Comparison of ENCODE assay signal across 13 cellular contexts in the genomic region with DNA sequence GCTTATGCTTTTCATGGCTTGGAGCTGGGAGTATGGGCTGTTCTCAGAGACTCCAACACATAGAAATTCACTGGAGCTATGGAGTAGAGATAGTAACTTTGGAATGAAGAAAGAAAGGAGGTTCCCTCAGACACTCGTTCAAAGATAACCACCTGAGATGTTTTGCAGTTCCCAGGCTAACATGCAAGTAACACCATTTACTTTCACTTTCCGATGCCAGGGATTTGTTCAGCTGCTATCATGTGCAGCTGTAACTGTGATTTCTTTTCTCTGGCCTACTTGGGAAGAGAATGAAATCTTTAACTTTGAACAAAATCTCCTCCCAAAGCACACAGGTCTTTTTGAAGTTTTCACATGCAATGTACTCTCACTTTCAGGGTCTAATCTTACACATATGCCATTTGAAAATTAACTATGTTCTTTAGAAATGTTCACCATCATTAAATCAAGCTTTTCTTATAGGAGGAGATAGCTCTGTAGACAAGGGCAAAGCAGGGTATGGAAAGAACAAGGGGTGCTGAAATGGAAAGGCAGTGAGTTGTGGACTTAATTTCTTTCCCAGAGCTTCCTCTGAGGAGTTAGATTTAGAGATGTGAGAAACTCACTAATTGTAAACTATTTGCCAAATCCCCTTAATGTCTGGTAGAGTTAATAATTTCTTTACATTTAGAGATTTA.
DNase-seq lines count a peak whose midpoint lies in the region; ATAC-seq and TF ChIP-seq lines count a peak whose summit lies in the region.
"Had no signal": no experiment of that assay in that cellular context is flagged by ENCODE, and none has a peak within 500 bp of the region (broad histone marks: within the 10 kb centered on the region; RNA-seq: fewer than 3 reads in every experiment).

No MANE protein-coding gene starts in this region.

- in situ Hi-C loops in G401 (cut with HindIII; ENCODE audit: low sequenced_read_pairs), result no loop called here

- peaks cover 0 to 3% (median 0%) of the 10 kb centered on the region in 7 donors for H3K9me3 Mint-ChIP-seq in CD14-positive monocyte
- H3K9me3 Mint-ChIP-seq: activated CD4-positive, alpha-beta memory T cell treated with anti-CD3 and anti-CD28 coated beads, Interleukin-2, amount 10 ng/mL, durations not matched to agents 7 days and 5 days had no signal

- no peak overlapping the region for H3K4me3 ChIP-seq in fibroblast of villous mesenchyme (ENCODE audit: low read depth, low read length)
- H3K4me3 ChIP-seq: GM12878 had no signal

- H3K27ac Mint-ChIP-seq in CD14-positive monocyte, result no peak overlapping the region
- H3K27ac Mint-ChIP-seq: activated CD4-positive, alpha-beta memory T cell treated with anti-CD3 and anti-CD28 coated beads, Interleukin-2, amount 10 ng/mL, durations not matched to agents 7 days and 5 days had no signal

- ATAC-seq in GM19324 (IDR thresholded peaks at IDR 0.05; ENCODE audit: low FRiP score, unreplicated experiment), result no peak
- no peak for ATAC-seq in HG02763 (IDR thresholded peaks at IDR 0.05; ENCODE audit: unreplicated experiment)
- ATAC-seq: GM12878 had no signal

- peak overlapping the region; percentile 37; the same call in 1 of the 2 replicates for H3K27ac ChIP-seq in VCaP

- H3K36me3 Mint-ChIP-seq in CD14-positive monocyte, result no peaks in the 10 kb centered on the region

- no peak for TF ChIP-seq CTCF in VCaP (conservative IDR thresholded peaks at IDR 0.05)
- TF ChIP-seq CTCF in fibroblast of villous mesenchyme (IDR thresholded peaks at IDR 0.05; ENCODE audit: insufficient read depth, low read depth, low read length), result no peak
- TF ChIP-seq CTCF in CD14-positive monocyte (IDR thresholded peaks at IDR 0.05), result no peak

- H3K4me3 Mint-ChIP-seq in CD14-positive monocyte, result no peak overlapping the region
- H3K4me3 Mint-ChIP-seq: activated CD4-positive, alpha-beta memory T cell treated with anti-CD3 and anti-CD28 coated beads, Interleukin-2, amount 10 ng/mL, durations not matched to agents 7 days and 5 days had no signal

- DNase-seq in G401 (ENCODE audit: low spot score) (peak; percentile 10), fibroblast of villous mesenchyme (ENCODE audit: low read depth) (peak; percentile 4), pons (ENCODE audit: low spot score) (peak; percentile 51), CD14-positive monocyte (ENCODE audit: low spot score) (no peak), NCI-H1417 (lab: John Stamatoyannopoulos, UW) (no peak)
- DNase-seq: activated CD4-positive, alpha-beta memory T cell treated with anti-CD3 and anti-CD28 coated beads, Interleukin-2, amount 10 ng/mL, durations not matched to agents 7 days and 5 days; C1 segment of cervical spinal cord; effector memory CD4-positive, alpha-beta T cell; EL had no signal

- no peaks in the 10 kb centered on the region for H3K4me1 Mint-ChIP-seq in CD14-positive monocyte
- H3K4me1 Mint-ChIP-seq: activated CD4-positive, alpha-beta memory T cell treated with anti-CD3 and anti-CD28 coated beads, Interleukin-2, amount 10 ng/mL, durations not matched to agents 7 days and 5 days had no signal

- H3K27me3 Mint-ChIP-seq in CD14-positive monocyte (ENCODE audit: low read depth in 3 of 3), result no peaks in the 10 kb centered on the region
- H3K27me3 Mint-ChIP-seq: activated CD4-positive, alpha-beta memory T cell treated with anti-CD3 and anti-CD28 coated beads, Interleukin-2, amount 10 ng/mL, durations not matched to agents 7 days and 5 days had no signal

- intact Hi-C loops in CD14-positive monocyte (cut with micrococcal nuclease), result loop anchor here in 1 of 2 donors (10.0 kb wide), 1 partner anchor 1199 kb away; no protein-coding TSS in a partner anchor

Comparison
In these comparisons a context has a peak if more than half of its experiments do, and no peak if none do; other contexts are left out.
1. DNase-seq: peak in G401 (single experiment), fibroblast of villous mesenchyme (single experiment) and pons (single experiment); none in CD14-positive monocyte (single experiment) and NCI-H1417 (0 of 3).